In the genomic region with DNA sequence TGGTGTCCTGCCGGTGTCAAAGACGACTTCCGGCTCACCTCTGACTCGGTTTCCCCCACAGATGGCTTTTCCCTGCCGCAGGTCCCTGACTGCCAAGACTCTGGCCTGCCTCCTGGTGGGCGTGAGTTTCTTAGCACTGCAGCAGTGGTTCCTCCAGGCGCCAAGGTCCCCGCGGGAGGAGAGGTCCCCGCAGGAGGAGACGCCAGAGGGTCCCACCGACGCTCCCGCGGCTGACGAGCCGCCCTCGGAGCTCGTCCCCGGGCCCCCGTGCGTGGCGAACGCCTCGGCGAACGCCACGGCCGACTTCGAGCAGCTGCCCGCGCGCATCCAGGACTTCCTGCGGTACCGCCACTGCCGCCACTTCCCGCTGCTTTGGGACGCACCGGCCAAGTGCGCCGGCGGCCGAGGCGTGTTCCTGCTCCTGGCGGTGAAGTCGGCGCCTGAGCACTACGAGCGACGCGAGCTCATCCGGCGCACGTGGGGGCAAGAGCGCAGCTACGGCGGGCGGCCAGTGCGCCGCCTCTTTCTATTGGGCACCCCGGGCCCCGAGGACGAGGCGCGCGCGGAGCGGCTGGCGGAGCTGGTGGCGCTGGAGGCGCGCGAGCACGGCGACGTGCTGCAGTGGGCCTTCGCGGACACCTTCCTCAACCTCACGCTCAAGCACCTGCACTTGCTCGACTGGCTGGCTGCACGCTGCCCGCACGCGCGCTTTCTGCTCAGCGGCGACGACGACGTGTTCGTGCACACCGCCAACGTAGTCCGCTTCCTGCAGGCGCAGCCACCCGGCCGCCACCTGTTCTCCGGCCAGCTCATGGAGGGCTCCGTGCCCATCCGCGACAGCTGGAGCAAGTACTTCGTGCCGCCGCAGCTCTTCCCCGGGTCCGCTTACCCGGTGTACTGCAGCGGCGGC, we compare ENCODE assay signal across 9 cellular contexts. TPM values are rescaled to one million over a fixed set of nuclear protein-coding genes. Genes with fewer than 3 reads are reported as not detected.
DNase-seq lines count a peak whose midpoint lies in the region; ATAC-seq and TF ChIP-seq lines count a peak whose summit lies in the region.
"Had no signal": no experiment of that assay in that cellular context is flagged by ENCODE, and none has a peak within 500 bp of the region (broad histone marks: within the 10 kb centered on the region; RNA-seq: fewer than 3 reads in every experiment).

No MANE protein-coding gene starts in this region.

- H3K27ac ChIP-seq in fibroblast of lung (ENCODE audit: insufficient read depth, low read length): no peak overlapping the region

- peak; percentile 59 to 61 for TF ChIP-seq CTCF in fibroblast of lung (conservative IDR thresholded peaks at IDR 0.05 in 1 of 2, IDR thresholded peaks at IDR 0.05 in 1 of 2; ENCODE audit: low read depth in 1 of 2, low read length in 2 of 2)
- peak; percentile 60 for TF ChIP-seq CTCF in neural crest cell (conservative IDR thresholded peaks at IDR 0.05)

- H3K4me1 ChIP-seq in fibroblast of lung (ENCODE audit: control insufficient read depth, extremely low read depth, insufficient read depth, low read length): no peaks in the 10 kb centered on the region

- no peaks in the 10 kb centered on the region for H3K36me3 Mint-ChIP-seq in neural crest cell (ENCODE audit: low read depth)
- H3K36me3 Mint-ChIP-seq: CD4-positive, CD25-positive, alpha-beta regulatory T cell had no signal

- no peaks in the 10 kb centered on the region for H3K4me1 Mint-ChIP-seq in neural crest cell

- peak; percentile 86 for ATAC-seq in SK-N-SH treated with all-trans-retinoic acid at 6 μM for 48 hours
- ATAC-seq in GM18498 (IDR thresholded peaks at IDR 0.05; ENCODE audit: unreplicated experiment): no peak
- no peak for ATAC-seq in GM18858 (IDR thresholded peaks at IDR 0.05; ENCODE audit: unreplicated experiment)
- ATAC-seq in HG03135 (IDR thresholded peaks at IDR 0.05; ENCODE audit: unreplicated experiment): no peak

- H3K27me3 Mint-ChIP-seq in neural crest cell (ENCODE audit: low read depth): peaks cover 63% of the 10 kb centered on the region

- no peaks in the 10 kb centered on the region for H3K36me3 ChIP-seq in fibroblast of lung (ENCODE audit: control insufficient read depth, insufficient read depth, low read length)

- H3K79me2 ChIP-seq in fibroblast of lung (ENCODE audit: control insufficient read depth, insufficient read depth, low read length): no peaks in the 10 kb centered on the region

- peak; percentile 12 for DNase-seq in NCI-H146 (lab: John Stamatoyannopoulos, UW)
- DNase-seq in NCI-H146 treated with DMSO at 0.1 percent for 48 hours (lab: John Stamatoyannopoulos, UW; ENCODE audit: unreplicated experiment): no peak
- DNase-seq in fibroblast of lung (ENCODE audit: low read depth in 2 of 2): peak; percentile 42 to 56
- peak; percentile 57 for DNase-seq in neural crest cell (ENCODE audit: low read depth, low spot score)

- H3K4me3 ChIP-seq in fibroblast of lung (replicated peaks in 1 of 4; ENCODE audit: control extremely low read depth in 1 of 4, insufficient read depth in 1 of 4, low read depth in 3 of 4, low read length in 4 of 4): peak overlapping the region in 3 of 4 experiments; percentile 26 to 50 (median 35)

- H3K27me3 ChIP-seq in fibroblast of lung (ENCODE audit: control insufficient read depth, insufficient read depth, low read length): peaks cover 32% of the 10 kb centered on the region

- H2AFZ ChIP-seq in fibroblast of lung (ENCODE audit: low read length): no peak overlapping the region

- no peaks in the 10 kb centered on the region for H4K20me1 ChIP-seq in fibroblast of lung (ENCODE audit: control insufficient read depth, extremely low read depth, insufficient read depth, low read length)

- no peak overlapping the region for H3K4me3 Mint-ChIP-seq in neural crest cell

- H3K9ac ChIP-seq in fibroblast of lung (ENCODE audit: insufficient read depth, low read length): no peak overlapping the region

- H3K9me3 Mint-ChIP-seq in neural crest cell: no peaks in the 10 kb centered on the region
- H3K9me3 Mint-ChIP-seq: CD4-positive, CD25-positive, alpha-beta regulatory T cell had no signal

- H3K27ac Mint-ChIP-seq in neural crest cell (ENCODE audit: unreplicated experiment): no peak overlapping the region

- H3K4me2 ChIP-seq in fibroblast of lung (ENCODE audit: extremely low read depth, insufficient read depth, low read length): peak overlapping the region; percentile 75

- no peaks in the 10 kb centered on the region for H3K9me3 ChIP-seq in fibroblast of lung (ENCODE audit: control insufficient read depth, insufficient read depth, low read depth, low read length)

TF ChIP-seq in SK-N-SH treated with all-trans-retinoic acid at 6 μM for 48 hours, 23 proteins besides CTCF, POLR2A, EP300 and RAD21:
- TF ChIP-seq OSR1 (CRISPR knock-in tag; IDR thresholded peaks at IDR 0.05): no peak
- TF ChIP-seq ARNTL (CRISPR knock-in tag; IDR thresholded peaks at IDR 0.05; ENCODE audit: borderline replicate concordance, low read depth): no peak
- no peak for TF ChIP-seq RARB (CRISPR knock-in tag; IDR thresholded peaks at IDR 0.05)
- TF ChIP-seq SNAI2 (CRISPR knock-in tag; IDR thresholded peaks at IDR 0.05): no peak
- TF ChIP-seq ZFP30 (CRISPR knock-in tag; IDR thresholded peaks at IDR 0.05): no peak
- no peak for TF ChIP-seq TCF4 (CRISPR knock-in tag; IDR thresholded peaks at IDR 0.05; ENCODE audit: borderline replicate concordance)
- TF ChIP-seq ZNF565 (CRISPR knock-in tag; conservative IDR thresholded peaks at IDR 0.05; ENCODE audit: low read depth): no peak
- TF ChIP-seq PPARA (CRISPR knock-in tag; IDR thresholded peaks at IDR 0.05; ENCODE audit: borderline replicate concordance): no peak

RNA-seq across cellular contexts. Expression of gene B3GNT6, which starts 5.5 kb away (rescaled TPM):
- not detected in 2 replicates for total RNA-seq in fibroblast of lung
- not detected in 2 replicates for polyA plus RNA-seq in fibroblast of lung
- polyA plus RNA-seq in fibroblast of lung (2012): not detected in 2 replicates
- not detected in 2 replicates for polyA minus RNA-seq in fibroblast of lung (ENCODE audit: low replicate concordance)
- not detected in 2 replicates for total RNA-seq in neural crest cell
- total RNA-seq: CD4-positive, CD25-positive, alpha-beta regulatory T cell had no signal
- polyA plus RNA-seq: CD4-positive, CD25-positive, alpha-beta regulatory T cell had no signal

RNA-seq across cellular contexts. Expression of gene CAPN5, which starts 27.0 kb away (rescaled TPM):
- total RNA-seq in fibroblast of lung (12.3 and 17.5 TPM in 2 replicates), neural crest cell (25.8 and 26.2 TPM in 2 replicates)
- 20.4 and 29.0 TPM in 2 replicates for polyA plus RNA-seq in fibroblast of lung
- polyA plus RNA-seq in fibroblast of lung (2012): 21.9 and 30.1 TPM in 2 replicates
- polyA minus RNA-seq in fibroblast of lung (ENCODE audit: low replicate concordance): 37.0 and 64.5 TPM in 2 replicates
